Comparison of ENCODE assay signal across 9 cellular contexts in genomic region chr9:15426019-15426418, GRCh38. TPM values are rescaled to one million over a fixed set of nuclear protein-coding genes. Genes with fewer than 3 reads are reported as not detected.
DNase-seq lines count a peak whose midpoint lies in the region; ATAC-seq, FAIRE-seq and TF ChIP-seq lines count a peak whose summit lies in the region.
"Had no signal": no experiment of that assay in that cellular context is flagged by ENCODE, and none has a peak within 500 bp of the region (broad histone marks: within the 10 kb centered on the region; RNA-seq: fewer than 3 reads in every experiment).

No MANE protein-coding gene starts in this region.

- TF ChIP-seq CTCF in HepG2 (CRISPR knock-in tag; IDR thresholded peaks at IDR 0.05), result no peak
- no peak for TF ChIP-seq CTCF in right lobe of liver (IDR thresholded peaks at IDR 0.05)
- no peak for TF ChIP-seq CTCF in type B pancreatic cell (conservative IDR thresholded peaks at IDR 0.05)

- no peak for TF ChIP-seq POLR2A in HepG2 (IDR thresholded peaks at IDR 0.05; ENCODE audit: insufficient read depth in 1 of 2, low read depth in 2 of 2, low read length in 2 of 2)
- TF ChIP-seq POLR2A in right lobe of liver (IDR thresholded peaks at IDR 0.05), result no peak

- no peak for TF ChIP-seq EP300 in HepG2 (IDR thresholded peaks at IDR 0.05; ENCODE audit: low read depth in 2 of 2, low read length in 2 of 2)
- no peak for TF ChIP-seq EP300 in HepG2 (CRISPR knock-in tag; IDR thresholded peaks at IDR 0.05; ENCODE audit: borderline replicate concordance)

- peaks cover 32% of the 10 kb centered on the region for H3K4me1 Mint-ChIP-seq in type B pancreatic cell (ENCODE audit: unreplicated experiment)
- H3K4me1 Mint-ChIP-seq in CD8-positive, alpha-beta memory T cell, result peaks cover 66 to 82% (median 78%) of the 10 kb centered on the region in 3 donors

- in situ Hi-C loops in HepG2 (cut with HindIII; ENCODE audit: extremely low pct_ligation_motif_present, low pct_unique_long_range_greater_than_20kb), result no loop called here

- H3K4me1 ChIP-seq in HepG2 (ENCODE audit: insufficient read depth, low read length) (peaks cover 62% of the 10 kb centered on the region), right lobe of liver (peaks cover 0 to 17% (median 0%) of the 10 kb centered on the region in 4 donors), Karpas-422 (ENCODE audit: low read length) (peaks cover 45% of the 10 kb centered on the region)
- H3K4me1 ChIP-seq in CD8-positive, alpha-beta memory T cell (ENCODE audit: insufficient read depth, low read length), result peaks cover 28% of the 10 kb centered on the region

- POLR2A ChIA-PET in HepG2 (lab: Yijun Ruan, JAX), result no interaction called here
- POLR2A ChIA-PET in CD8-positive, alpha-beta memory T cell (lab: Charles Lee), result no interaction called here

- TF ChIP-seq RAD21 in HepG2 (CRISPR knock-in tag; IDR thresholded peaks at IDR 0.05), result no peak

- H3K79me2 ChIP-seq in HepG2 (ENCODE audit: insufficient read depth, low read length), result peaks cover 56% of the 10 kb centered on the region
- peaks cover 83% of the 10 kb centered on the region for H3K79me2 ChIP-seq in Karpas-422 (ENCODE audit: low read length)

- no peaks in the 10 kb centered on the region for H3K9me3 Mint-ChIP-seq in type B pancreatic cell
- no peaks in the 10 kb centered on the region for H3K9me3 Mint-ChIP-seq in CD8-positive, alpha-beta memory T cell

- 92% methylated on average over 8 of the region's 8 CpGs for WGBS in HepG2 (ENCODE audit: low lambda C conversion rate)
- WGBS in right lobe of liver (ENCODE audit: insufficient coverage, low coverage, low lambda C conversion rate, missing lambda C conversion rate), result 74% methylated on average over 7 of the region's 8 CpGs

- CTCF ChIA-PET in HepG2 (lab: Yijun Ruan, JAX; ENCODE audit: low intra/inter-chr PET ratio, low total read pairs), result no interaction called here
- CTCF ChIA-PET in CD8-positive, alpha-beta memory T cell (lab: Charles Lee), result interaction anchor here (0.9 kb wide), 1 partner anchor 215 kb away, joined by 3 read pairs; no protein-coding TSS in a partner anchor

- no peaks in the 10 kb centered on the region; the same call in 1 of the 2 replicates for H4K20me1 ChIP-seq in HepG2 (ENCODE audit: insufficient read depth, low read length)
- no peaks in the 10 kb centered on the region for H4K20me1 ChIP-seq in Karpas-422 (ENCODE audit: insufficient read depth, low read depth, low read length)

- BruUV-seq in HepG2 (replicated peaks; lab: Mats Ljungman, UMichigan), result no TSS peak

- FAIRE-seq in HepG2 (lab: Jason Lieb, UNC), result no peak

- peaks cover 1 to 28% of the 10 kb centered on the region in 2 experiments; a peak in 4 of 5 replicates for H3K36me3 ChIP-seq in HepG2 (replicated peaks in 1 of 2; ENCODE audit: control insufficient read depth in 1 of 2, insufficient read depth in 2 of 2, low read length in 2 of 2)
- peaks cover 0 to 13% (median 0%) of the 10 kb centered on the region in 4 donors for H3K36me3 ChIP-seq in right lobe of liver
- peaks cover 42% of the 10 kb centered on the region for H3K36me3 ChIP-seq in Karpas-422 (ENCODE audit: insufficient read depth, low read length)
- peaks cover 9% of the 10 kb centered on the region for H3K36me3 ChIP-seq in CD8-positive, alpha-beta memory T cell (ENCODE audit: insufficient read depth, low read length)

- no peaks in the 10 kb centered on the region for H3K27me3 Mint-ChIP-seq in type B pancreatic cell
- peaks cover 0 to 5% of the 10 kb centered on the region in 2 donors for H3K27me3 Mint-ChIP-seq in CD8-positive, alpha-beta memory T cell

- H3K4me3 ChIP-seq in HepG2 (replicated peaks in 1 of 3; ENCODE audit: insufficient read depth in 1 of 3, low read depth in 2 of 3, low read length in 3 of 3) (no peak overlapping the region), right lobe of liver (no peak overlapping the region), Karpas-422 (ENCODE audit: low read length) (no peak overlapping the region; the same call in 1 of the 2 replicates)
- H3K4me3 ChIP-seq in CD8-positive, alpha-beta memory T cell (ENCODE audit: low read length), result no peak overlapping the region

- no peaks in the 10 kb centered on the region for H3K9me2 ChIP-seq in Karpas-422 (replicated peaks; ENCODE audit: insufficient read depth, low read length)

- H2AFZ ChIP-seq in HepG2 (ENCODE audit: low read length) (no peak overlapping the region), Karpas-422 (ENCODE audit: low read length) (no peak overlapping the region)

- H3K36me3 Mint-ChIP-seq in type B pancreatic cell, result peaks cover 32% of the 10 kb centered on the region
- peaks cover 10 to 57% (median 19%) of the 10 kb centered on the region in 3 donors for H3K36me3 Mint-ChIP-seq in CD8-positive, alpha-beta memory T cell

- H3K27ac ChIP-seq in HepG2 (ENCODE audit: extremely low read length, insufficient read depth, low read length), result peak overlapping the region; percentile 5
- no peak overlapping the region for H3K27ac ChIP-seq in right lobe of liver
- H3K27ac ChIP-seq in Karpas-422 (ENCODE audit: low read length), result no peak overlapping the region
- H3K27ac ChIP-seq in CD8-positive, alpha-beta memory T cell (ENCODE audit: low read depth, low read length), result no peak overlapping the region
- H3K27ac ChIP-seq: RWPE1 had no signal

- H3K9ac ChIP-seq in HepG2 (ENCODE audit: insufficient read depth, low read depth, low read length), result no peak overlapping the region
- H3K9ac ChIP-seq in Karpas-422 (ENCODE audit: low read length), result no peak overlapping the region

- H3K27me3 ChIP-seq in HepG2 (ENCODE audit: control insufficient read depth in 1 of 2, insufficient read depth in 2 of 2, low read length in 2 of 2) (no peaks in the 10 kb centered on the region; a peak in 1 of 5 replicates), right lobe of liver (no peaks in the 10 kb centered on the region), Karpas-422 (ENCODE audit: low read length) (no peaks in the 10 kb centered on the region)
- no peaks in the 10 kb centered on the region for H3K27me3 ChIP-seq in CD8-positive, alpha-beta memory T cell (ENCODE audit: insufficient read depth, low read length, poor library complexity, severe bottlenecking)

- DNase-seq in HepG2 (ENCODE audit: low spot score), result no peak
- DNase-seq in right lobe of liver, result no peak
- no peak for DNase-seq in Karpas-422
- DNase-seq in type B pancreatic cell (ENCODE audit: extremely low spot score, unreplicated experiment), result no peak
- DNase-seq in NCI-H2107 treated with DMSO at 0.1 percent for 48 hours (lab: John Stamatoyannopoulos, UW; ENCODE audit: unreplicated experiment), result no peak
- DNase-seq in NCI-H748 (lab: John Stamatoyannopoulos, UW; ENCODE audit: unreplicated experiment), result no peak
- no peak for DNase-seq in CD8-positive, alpha-beta memory T cell

- H3K4me2 ChIP-seq in HepG2 (ENCODE audit: low read depth, low read length) (peak overlapping the region; percentile 44), Karpas-422 (ENCODE audit: low read depth, low read length, poor library complexity, severe bottlenecking) (peak overlapping the region; percentile 19)

- no peaks in the 10 kb centered on the region for H3K9me3 ChIP-seq in HepG2 (ENCODE audit: low read length)
- no peaks in the 10 kb centered on the region for H3K9me3 ChIP-seq in right lobe of liver
- H3K9me3 ChIP-seq in Karpas-422 (ENCODE audit: low read length), result no peaks in the 10 kb centered on the region
- no peaks in the 10 kb centered on the region for H3K9me3 ChIP-seq in CD8-positive, alpha-beta memory T cell (ENCODE audit: low read length)

- ATAC-seq in HepG2 (no peak), right lobe of liver (no peak), HG02642 (IDR thresholded peaks at IDR 0.05; ENCODE audit: poor library complexity, unreplicated experiment) (peak; percentile 39)

- H3K27ac Mint-ChIP-seq in type B pancreatic cell, result no peak overlapping the region
- peak overlapping the region in 1 of 8 donors; percentile 61 for H3K27ac Mint-ChIP-seq in CD8-positive, alpha-beta memory T cell

- intact Hi-C loops in HepG2 (cut with micrococcal nuclease; ENCODE audit: unreplicated experiment), result no loop called here
- intact Hi-C loops in right lobe of liver (cut with DNase I), result no loop called here

- H3K4me3 Mint-ChIP-seq in type B pancreatic cell, result peak overlapping the region; percentile 56
- H3K4me3 Mint-ChIP-seq in CD8-positive, alpha-beta memory T cell, result peak overlapping the region in 3 of 7 donors; percentile 24 to 83 (median 28)

TF ChIP-seq in HepG2, 621 proteins besides CTCF, POLR2A, EP300 and RAD21 (continues in another document):
- no peak for TF ChIP-seq ZNF484 (CRISPR knock-in tag; IDR thresholded peaks at IDR 0.05; ENCODE audit: borderline replicate concordance, low read depth)

RNA-seq across cellular contexts. Expression of gene SNAPC3, which starts 3.3 kb away (rescaled TPM):
- total RNA-seq in HepG2 (2016; rRNA removed; fragmentation: Illumina TruSeq; extraction: Trizol), result 25.5 and 25.6 TPM in 2 replicates
- 3.6 and 4.5 TPM in 2 replicates for total RNA-seq in HepG2 (2016; cell fraction: cytosol; rRNA removed; fragmentation: Illumina TruSeq; extraction: Trizol; ENCODE audit: low read depth)
- total RNA-seq in HepG2 (2016; cell fraction: insoluble cytoplasmic fraction; rRNA removed; fragmentation: Illumina TruSeq; extraction: Trizol), result 24.0 and 25.0 TPM in 2 replicates
- total RNA-seq in HepG2 (2016; cell fraction: membrane; rRNA removed; fragmentation: Illumina TruSeq; extraction: Trizol), result 8.1 and 9.1 TPM in 2 replicates
- 39.1 TPM in 2 replicates for total RNA-seq in HepG2 (2016; cell fraction: nucleus; rRNA removed; fragmentation: Illumina TruSeq; extraction: Trizol)
- 20.8 and 26.0 TPM in 2 replicates for polyA plus RNA-seq in HepG2 (2011; rRNA removed)
- 11.3 and 14.4 TPM in 2 replicates for polyA plus RNA-seq in HepG2 (2011; cell fraction: cytosol; rRNA removed)
- 28.8 and 32.5 TPM in 2 replicates for polyA plus RNA-seq in HepG2 (2011; cell fraction: nucleus; rRNA removed)
- 17.5 and 20.8 TPM in 2 replicates for polyA plus RNA-seq in HepG2 (2012)
- 2.1 and 2.3 TPM in 2 replicates for polyA plus RNA-seq in HepG2 (2016; cell fraction: cytosol; fragmentation: Illumina TruSeq; extraction: Trizol; ENCODE audit: low read depth)
- polyA plus RNA-seq in HepG2 (2016; cell fraction: insoluble cytoplasmic fraction; fragmentation: Illumina TruSeq; extraction: Trizol; ENCODE audit: low read depth), result 25.8 and 27.1 TPM in 2 replicates
- 4.4 and 4.9 TPM in 2 replicates for polyA plus RNA-seq in HepG2 (2016; cell fraction: membrane; fragmentation: Illumina TruSeq; extraction: Trizol; ENCODE audit: low read depth)
- polyA plus RNA-seq in HepG2 (2016; cell fraction: nucleus; fragmentation: Illumina TruSeq; extraction: Trizol; ENCODE audit: insufficient read depth, low read depth), result 32.4 and 33.8 TPM in 2 replicates
- polyA minus RNA-seq in HepG2 (2011; rRNA and poly(A)+ RNA removed; ENCODE audit: low replicate concordance), result 8.8 and 12.1 TPM in 2 replicates
- 14.5 and 18.6 TPM in 2 replicates for polyA minus RNA-seq in HepG2 (2011; cell fraction: cytosol; rRNA and poly(A)+ RNA removed)
- 72.5 and 83.2 TPM in 2 replicates for polyA minus RNA-seq in HepG2 (2011; cell fraction: nucleus; rRNA and poly(A)+ RNA removed)
- total RNA-seq in right lobe of liver, result 10 to 100 TPM in 5 of 6 experiments, 1 to 10 TPM in 1; 9.6 to 13.5 (median 13.3) TPM
- 53.4 and 63.0 TPM in 2 replicates for total RNA-seq in Karpas-422 (2014; rRNA removed; shearing (Covaris generic); ENCODE audit: low replicate concordance)
- total RNA-seq in type B pancreatic cell (ENCODE audit: low replicate concordance), result 28.0 and 42.6 TPM in 2 replicates
- 10 to 100 TPM; 22.8 to 26.8 TPM for total RNA-seq in CD8-positive, alpha-beta memory T cell
- polyA plus RNA-seq in CD8-positive, alpha-beta memory T cell, result 14.9 TPM
